In the genomic region with DNA sequence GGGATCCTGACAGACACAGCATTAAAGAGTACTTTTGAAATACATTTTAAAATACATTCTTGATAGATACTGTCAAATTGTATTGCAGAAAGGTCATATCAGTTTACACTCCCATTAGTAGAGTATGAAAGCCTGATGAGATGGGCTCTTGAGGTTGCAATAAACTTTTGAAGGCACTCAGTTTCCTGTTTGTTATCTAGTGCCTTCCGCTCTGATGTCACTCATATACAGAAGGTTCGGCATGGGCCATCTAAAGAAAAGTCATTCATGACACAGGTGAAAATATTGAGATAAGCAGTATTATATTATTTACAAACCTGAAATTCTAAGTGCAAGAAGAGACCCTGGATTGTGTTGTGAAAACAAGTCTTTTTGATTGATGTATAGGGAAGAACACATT, we compare ENCODE assay signal across 14 cellular contexts. TPM values are rescaled to one million over a fixed set of nuclear protein-coding genes. Genes with fewer than 3 reads are reported as not detected.
DNase-seq lines count a peak whose midpoint lies in the region; FAIRE-seq and TF ChIP-seq lines count a peak whose summit lies in the region.
"Had no signal": no experiment of that assay in that cellular context is flagged by ENCODE, and none has a peak within 500 bp of the region (broad histone marks: within the 10 kb centered on the region; RNA-seq: fewer than 3 reads in every experiment).

No MANE protein-coding gene starts in this region.

- peaks cover 2% of the 10 kb centered on the region for H3K36me3 Mint-ChIP-seq in activated naive CD8-positive, alpha-beta T cell treated with anti-CD3 and anti-CD28 coated beads for 36 hours
- no peaks in the 10 kb centered on the region for H3K36me3 Mint-ChIP-seq in osteocyte (ENCODE audit: unreplicated experiment)

- no peaks in the 10 kb centered on the region for H3K9me3 Mint-ChIP-seq in activated naive CD8-positive, alpha-beta T cell treated with anti-CD3 and anti-CD28 coated beads for 36 hours
- H3K9me3 Mint-ChIP-seq in osteocyte (ENCODE audit: unreplicated experiment): no peaks in the 10 kb centered on the region

- H3K4me3 Mint-ChIP-seq in activated naive CD8-positive, alpha-beta T cell treated with anti-CD3 and anti-CD28 coated beads for 36 hours: no peak overlapping the region
- no peak overlapping the region for H3K4me3 Mint-ChIP-seq in osteocyte (ENCODE audit: unreplicated experiment)

- H3K36me3 ChIP-seq in SU-DHL-6 (ENCODE audit: low read length) (no peaks in the 10 kb centered on the region), MG63 (no peaks in the 10 kb centered on the region)
- H3K36me3 ChIP-seq: left lung, thyroid gland had no signal

- no peak for FAIRE-seq in frontal cortex (lab: Jason Lieb, UNC)

- peak overlapping the region; percentile 90 for H3K27ac Mint-ChIP-seq in activated naive CD8-positive, alpha-beta T cell treated with anti-CD3 and anti-CD28 coated beads for 36 hours
- no peak overlapping the region for H3K27ac Mint-ChIP-seq in osteocyte (ENCODE audit: unreplicated experiment)

- H3K9me3 ChIP-seq in SU-DHL-6 (ENCODE audit: insufficient read depth, low read length) (no peaks in the 10 kb centered on the region), MG63 (no peaks in the 10 kb centered on the region)
- H3K9me3 ChIP-seq: left lung, thyroid gland had no signal

- H3K27me3 ChIP-seq in SU-DHL-6 (ENCODE audit: low read length) (no peaks in the 10 kb centered on the region), MG63 (no peaks in the 10 kb centered on the region)
- H3K27me3 ChIP-seq: hepatocyte, left lung, thyroid gland had no signal

- peaks cover 49% of the 10 kb centered on the region for H3K4me1 Mint-ChIP-seq in activated naive CD8-positive, alpha-beta T cell treated with anti-CD3 and anti-CD28 coated beads for 36 hours
- peaks cover 58% of the 10 kb centered on the region for H3K4me1 Mint-ChIP-seq in osteocyte (ENCODE audit: unreplicated experiment)

- H3K4me3 ChIP-seq in SU-DHL-6 (ENCODE audit: insufficient read depth, low read length, poor library complexity, severe bottlenecking) (no peak overlapping the region), MG63 (no peak overlapping the region)
- H3K4me3 ChIP-seq: hepatocyte, left lung, PC-9, skin epidermis, thyroid gland had no signal

- H3K9me2 ChIP-seq in SU-DHL-6 (replicated peaks; ENCODE audit: insufficient read depth, low read length): no peaks in the 10 kb centered on the region

- peak overlapping the region; percentile 78 for H3K27ac ChIP-seq in SU-DHL-6 (ENCODE audit: low read depth, low read length)
- H3K27ac ChIP-seq: hepatocyte, PC-9 had no signal

- TF ChIP-seq CTCF in SU-DHL-6 (IDR thresholded peaks at IDR 0.05; ENCODE audit: insufficient read depth, low read length, poor library complexity, severe bottlenecking) (no peak), osteocyte (IDR thresholded peaks at IDR 0.05) (no peak)

- no peaks in the 10 kb centered on the region for H3K27me3 Mint-ChIP-seq in activated naive CD8-positive, alpha-beta T cell treated with anti-CD3 and anti-CD28 coated beads for 36 hours
- H3K27me3 Mint-ChIP-seq in osteocyte (ENCODE audit: unreplicated experiment): peaks cover 2% of the 10 kb centered on the region

- H4K20me1 ChIP-seq in SU-DHL-6 (ENCODE audit: low read depth, low read length): no peaks in the 10 kb centered on the region

- peak overlapping the region; percentile 41 for H3K4me2 ChIP-seq in SU-DHL-6 (ENCODE audit: low read depth, low read length, poor library complexity, severe bottlenecking)
- H3K4me2 ChIP-seq: hepatocyte, PC-9 had no signal

- peak overlapping the region; percentile 3 for H2AFZ ChIP-seq in SU-DHL-6 (ENCODE audit: low read depth, low read length, severe bottlenecking)
- H2AFZ ChIP-seq: hepatocyte, PC-9 had no signal

- DNase-seq in activated CD4-positive, alpha-beta T cell treated with anti-CD3 and anti-CD28 coated beads for 4 hours: peak; percentile 32 to 35
- DNase-seq in activated CD4-positive, alpha-beta T cell treated with anti-CD3 and anti-CD28 coated beads, Interleukin-2, amount 50 U/mL, for 1 hour: no peak
- DNase-seq in activated naive CD8-positive, alpha-beta T cell treated with anti-CD3 and anti-CD28 coated beads for 36 hours: no peak
- peak; percentile 4 for DNase-seq in osteocyte (ENCODE audit: extremely low spot score, unreplicated experiment)
- no peak for DNase-seq in MG63
- no peak for DNase-seq in NCI-H1092 treated with DMSO at 0.1 percent for 48 hours (lab: John Stamatoyannopoulos, UW)
- no peak for DNase-seq in frontal cortex (ENCODE audit: low spot score in 2 of 2)
- DNase-seq: left lung, PC-9, T-helper 9 cell, thyroid gland had no signal

- peak overlapping the region; percentile 15; the same call in 1 of the 2 replicates for H3K9ac ChIP-seq in SU-DHL-6 (ENCODE audit: low read length)

- peaks cover 39% of the 10 kb centered on the region for H3F3A ChIP-seq in SU-DHL-6 (ENCODE audit: insufficient read depth)

- no peaks in the 10 kb centered on the region for H3K79me2 ChIP-seq in SU-DHL-6 (ENCODE audit: insufficient read depth, low read length)
- H3K79me2 ChIP-seq: hepatocyte had no signal

RNA-seq across cellular contexts. Expression of a gene that starts 36.5 kb away (rescaled TPM):
- total RNA-seq in activated naive CD8-positive, alpha-beta T cell treated with anti-CD3 and anti-CD28 coated beads for 36 hours: 10 to 100 TPM; 47.6 to 52.2 TPM
- total RNA-seq in osteocyte (22.5 and 24.5 TPM in 2 replicates), frontal cortex (87.2 TPM)
- total RNA-seq in MG63 (2014; rRNA removed; shearing (Covaris generic); ENCODE audit: low replicate concordance): 10.8 and 13.7 TPM in 2 replicates

RNA-seq across cellular contexts. Expression of a gene that starts 40.7 kb away (rescaled TPM):
- total RNA-seq in activated naive CD8-positive, alpha-beta T cell treated with anti-CD3 and anti-CD28 coated beads for 36 hours: 100 to 1,000 TPM; 129 to 130 TPM
- total RNA-seq in osteocyte: 317 and 321 TPM in 2 replicates
- total RNA-seq in MG63 (2014; rRNA removed; shearing (Covaris generic); ENCODE audit: low replicate concordance): 306 and 514 TPM in 2 replicates
- 190 TPM for total RNA-seq in frontal cortex

Comparison
In these comparisons a context has a peak if more than half of its experiments do, and no peak if none do; other contexts are left out.
1. DNase-seq: peak in activated CD4-positive, alpha-beta T cell treated with anti-CD3 and anti-CD28 coated beads for 4 hours (2 of 2) and osteocyte (single experiment); none in activated CD4-positive, alpha-beta T cell treated with anti-CD3 and anti-CD28 coated beads, Interleukin-2, amount 50 U/mL, for 1 hour (single experiment), activated naive CD8-positive, alpha-beta T cell treated with anti-CD3 and anti-CD28 coated beads for 36 hours (single experiment), MG63 (single experiment), NCI-H1092 treated with DMSO at 0.1 percent for 48 hours (single experiment) and frontal cortex (0 of 2).